ENCODE assay signal across 9 cellular contexts in the genomic region with DNA sequence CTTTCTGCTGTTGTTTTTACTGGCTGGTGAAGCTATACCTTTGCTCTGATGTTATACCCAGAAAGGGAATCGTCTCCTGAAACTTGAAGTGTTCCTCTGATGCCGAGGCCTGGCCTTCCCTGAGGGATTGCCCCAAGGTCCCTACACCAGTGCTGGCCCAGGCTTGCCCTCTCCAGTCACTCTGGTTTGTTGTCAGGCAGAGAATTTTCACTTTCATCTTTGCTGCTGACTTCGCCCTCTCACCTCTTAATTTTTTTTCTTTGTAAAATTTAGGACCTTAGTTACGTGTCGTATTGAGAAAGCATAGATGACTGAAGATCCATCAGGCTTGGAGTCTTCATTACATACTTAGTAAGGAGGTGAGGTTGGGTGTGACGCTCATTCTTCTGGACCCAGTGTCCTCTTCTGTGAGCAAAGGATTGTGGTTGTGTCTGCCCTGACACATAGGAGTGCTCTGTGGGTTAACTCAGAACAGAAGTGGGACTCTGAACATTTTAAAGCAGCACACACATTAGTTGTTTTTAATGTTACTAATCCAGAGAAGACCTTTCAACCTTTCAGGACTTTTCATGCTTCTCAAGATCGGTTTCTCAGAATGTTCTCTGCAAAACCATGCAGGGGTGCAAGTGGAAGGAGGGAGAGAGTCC. TPM values are rescaled to one million over a fixed set of nuclear protein-coding genes. Genes with fewer than 3 reads are reported as not detected.
DNase-seq lines count a peak whose midpoint lies in the region; ATAC-seq lines count a peak whose summit lies in the region.
"Had no signal": no experiment of that assay in that cellular context is flagged by ENCODE, and none has a peak within 500 bp of the region (broad histone marks: within the 10 kb centered on the region; RNA-seq: fewer than 3 reads in every experiment).

No MANE protein-coding gene starts in this region.

- DNase-seq in HPDE6-E6E7 (ENCODE audit: extremely low spot score) (no peak), SIG-M5 (lab: John Stamatoyannopoulos, UW) (no peak), germinal center (ENCODE audit: low spot score) (no peak), occipital lobe (lab: John Stamatoyannopoulos, UW) (no peak)
- DNase-seq: DMS153 had no signal

- ATAC-seq in GM18502 (IDR thresholded peaks at IDR 0.05; ENCODE audit: poor library complexity, unreplicated experiment) (peak; percentile 68), GM19438 (IDR thresholded peaks at IDR 0.05; ENCODE audit: low read depth, unreplicated experiment) (peak; percentile 60), HG03159 (IDR thresholded peaks at IDR 0.05; ENCODE audit: unreplicated experiment) (peak; percentile 53), esophagus mucosa (peak; percentile 42)

RNA-seq across cellular contexts. Expression of a gene that starts 45.4 kb away (rescaled TPM):
- 35.6 TPM for total RNA-seq in esophagus mucosa
- 1,454 TPM for total RNA-seq in occipital lobe

Comparison
In these comparisons a context has a peak if more than half of its experiments do, and no peak if none do; other contexts are left out.
1. RNA of a gene that starts 45.4 kb away (total RNA-seq): 1,454 TPM in occipital lobe (single experiment); 35.6 TPM in esophagus mucosa (single experiment); every median in the first group is over 10 times any median in the second.
2. Peak in every context shown above with its lines, with median percentiles within 50 percentile points of each other: ATAC-seq.